In genomic region chr19:16458391-16459128, GRCh38 we compare ENCODE assay signal across 1 cellular context.
TF ChIP-seq lines count a peak whose summit lies in the region.

No MANE protein-coding gene starts in this region.

TF ChIP-seq in K562, 482 proteins besides CTCF, POLR2A, EP300 and RAD21:
- TF ChIP-seq ETS2 (tag; IDR thresholded peaks at IDR 0.05; ENCODE audit: borderline replicate concordance, poor library complexity, severe bottlenecking) (no peak), TAF15 (IDR thresholded peaks at IDR 0.05; ENCODE audit: low read depth, low read length) (no peak), GATAD2A (IDR thresholded peaks at IDR 0.05) (no peak), KAT2B (IDR thresholded peaks at IDR 0.05; ENCODE audit: low read depth, low read length) (no peak), TCF15 (CRISPR knock-in tag; IDR thresholded peaks at IDR 0.05) (no peak), RBM34 (IDR thresholded peaks at IDR 0.05; ENCODE audit: borderline replicate concordance, insufficient read depth, low read length) (no peak), BRF2 (IDR thresholded peaks at IDR 0.05; ENCODE audit: borderline replicate concordance, insufficient read depth, insufficient read length) (no peak), KHSRP (IDR thresholded peaks at IDR 0.05) (no peak), ARID3B (CRISPR knock-in tag; IDR thresholded peaks at IDR 0.05; ENCODE audit: borderline replicate concordance) (no peak), HDAC6 (IDR thresholded peaks at IDR 0.05; ENCODE audit: low read depth, low read length) (no peak), ZNF507 (tag; conservative IDR thresholded peaks at IDR 0.05) (no peak), DNMT1 (IDR thresholded peaks at IDR 0.05) (no peak), MIER1 (IDR thresholded peaks at IDR 0.05; ENCODE audit: low read depth) (no peak), RBM14 (IDR thresholded peaks at IDR 0.05; ENCODE audit: borderline replicate concordance, insufficient read depth, low read depth, low read length) (no peak), RBM17 (IDR thresholded peaks at IDR 0.05; ENCODE audit: borderline replicate concordance, low read depth, low read length) (no peak)
TF ChIP-seq in K562: peak in this region for 0.
